Comparison of ENCODE assay signal across 8 cellular contexts in genomic region chrX:118847676-118848075, GRCh38. TPM values are rescaled to one million over a fixed set of nuclear protein-coding genes. Genes with fewer than 3 reads are reported as not detected.
DNase-seq lines count a peak whose midpoint lies in the region; ATAC-seq, FAIRE-seq and TF ChIP-seq lines count a peak whose summit lies in the region.

No MANE protein-coding gene starts in this region.

- no peak for TF ChIP-seq POLR2A in H1 (IDR thresholded peaks at IDR 0.05; ENCODE audit: control extremely low read depth in 1 of 2, low read depth in 2 of 2, low read length in 2 of 2)

- H4K8ac ChIP-seq in H1 (ENCODE audit: extremely low read depth, insufficient read depth, low read length), result no peak overlapping the region

- intact Hi-C loops in mucosa of descending colon (cut with DNase I, micrococcal nuclease), result loop anchor here (5.0 to 10.0 kb wide), 2 partner anchors 157 to 160 kb away; no protein-coding TSS in a partner anchor

- H3K79me1 ChIP-seq in H1 (ENCODE audit: low read depth, low read length), result no peaks in the 10 kb centered on the region

- H3K9me3 ChIP-seq in OCI-LY3 (ENCODE audit: insufficient read depth, low read length) (no peaks in the 10 kb centered on the region), H1 (ENCODE audit: insufficient read depth in 2 of 2, low read depth in 1 of 2, low read length in 1 of 2) (no peaks in the 10 kb centered on the region), mucosa of descending colon (no peaks in the 10 kb centered on the region)

- ATAC-seq in mucosa of descending colon, result peak; percentile 72
- ATAC-seq in HG02840 (IDR thresholded peaks at IDR 0.05; ENCODE audit: low FRiP score, unreplicated experiment), result no peak
- no peak for ATAC-seq in GM21423 (IDR thresholded peaks at IDR 0.05; ENCODE audit: unreplicated experiment)

- H3K4me2 ChIP-seq in OCI-LY3 (ENCODE audit: low read length) (no peak overlapping the region), H1 (ENCODE audit: insufficient read depth in 1 of 2, low read depth in 2 of 2, low read length in 2 of 2) (no peak overlapping the region)

- H3K27me3 ChIP-seq in OCI-LY3 (ENCODE audit: low read depth, low read length) (no peaks in the 10 kb centered on the region), H1 (replicated peaks in 1 of 4; ENCODE audit: control insufficient read depth in 3 of 4, extremely low read depth in 1 of 4, insufficient read depth in 3 of 4, low read length in 3 of 4) (no peaks in the 10 kb centered on the region)

- CTCF ChIA-PET in H1 (lab: Charles Lee; ENCODE audit: partially characterized antibody), result interaction anchor here (0.7 to 4.2 kb wide), 12 partner anchors 8 to 284 kb away, joined by 3 to 30 read pairs (median 4); no protein-coding TSS in a partner anchor

- 67% methylated on average over 1 of the region's 1 CpG; no CpG with 5 or more reads in 1 of the 2 experiments for WGBS in H1 (ENCODE audit: extremely low coverage in 1 of 2, insufficient coverage in 1 of 2, insufficient read length in 1 of 2, insufficient replicate concordance in 2 of 2, low coverage in 1 of 2, low lambda C conversion rate in 2 of 2, missing lambda C conversion rate in 1 of 2), 2 experiments

- no peak overlapping the region for H4K91ac ChIP-seq in H1 (replicated peaks; ENCODE audit: insufficient read length, low read length)

- peak; percentile 99 for FAIRE-seq in H1 (lab: Jason Lieb, UNC)

- no peaks in the 10 kb centered on the region for H3K23me2 ChIP-seq in H1 (ENCODE audit: low read depth, low read length)

- H3K36me3 ChIP-seq in OCI-LY3 (replicated peaks; ENCODE audit: low read depth, low read length), result no peaks in the 10 kb centered on the region
- no peaks in the 10 kb centered on the region for H3K36me3 ChIP-seq in H1 (ENCODE audit: control insufficient read depth in 2 of 4, insufficient read depth in 4 of 4, low read length in 3 of 4)
- H3K36me3 ChIP-seq in mucosa of descending colon (ENCODE audit: low read depth), result no peaks in the 10 kb centered on the region

- H2BK20ac ChIP-seq in H1 (ENCODE audit: low read length), result no peak overlapping the region

- H2BK15ac ChIP-seq in H1 (ENCODE audit: low read length), result no peak overlapping the region

- TF ChIP-seq CTCF in OCI-LY3 (IDR thresholded peaks at IDR 0.05; ENCODE audit: low read depth, low read length), result peak; percentile 68
- peak in 2 of 3 experiments; percentile 37 to 42; a peak in 2 of 4 replicates for TF ChIP-seq CTCF in H1 (IDR thresholded peaks at IDR 0.05; ENCODE audit: control extremely low read depth in 1 of 3, insufficient read depth in 1 of 3, low read depth in 1 of 3, low read length in 3 of 3)
- peak; percentile 9 for TF ChIP-seq CTCF in mucosa of descending colon (IDR thresholded peaks at IDR 0.05)

- no peak overlapping the region for H3K56ac ChIP-seq in H1 (replicated peaks; ENCODE audit: insufficient read length, low read depth, low read length)

- TF ChIP-seq EP300 in H1 (IDR thresholded peaks at IDR 0.05; ENCODE audit: borderline replicate concordance in 1 of 2, low read depth in 2 of 2, low read length in 2 of 2), result no peak

- no peaks in the 10 kb centered on the region for H4K20me1 ChIP-seq in OCI-LY3 (ENCODE audit: insufficient read depth, low read length)
- no peaks in the 10 kb centered on the region for H4K20me1 ChIP-seq in H1 (replicated peaks in 1 of 2; ENCODE audit: control insufficient read depth in 1 of 2, insufficient read depth in 2 of 2, low read length in 2 of 2)

- H2AFZ ChIP-seq in OCI-LY3 (ENCODE audit: low read depth, low read length), result no peak overlapping the region
- H2AFZ ChIP-seq in H1 (ENCODE audit: low read length), result no peak overlapping the region

- no peak overlapping the region for H3K23ac ChIP-seq in H1 (ENCODE audit: insufficient read length)

- H3K4me3 ChIP-seq in OCI-LY3 (ENCODE audit: low read length) (no peak overlapping the region), H1 (ENCODE audit: extremely low read depth in 1 of 4, insufficient read depth in 2 of 4, low read depth in 3 of 4, low read length in 4 of 4) (no peak overlapping the region), mucosa of descending colon (no peak overlapping the region)

- H3K18ac ChIP-seq in H1 (ENCODE audit: extremely low read depth, low read length), result no peak overlapping the region

- DNase-seq in DMS79 treated with DMSO at 0.1 percent for 48 hours (lab: John Stamatoyannopoulos, UW) (peak; percentile 25), KG1 (lab: John Stamatoyannopoulos, UW) (peak; percentile 8), H1 (ENCODE audit: low read depth in 1 of 2, low spot score in 2 of 2) (no peak), mucosa of descending colon (peak in 1 of 3 donors; percentile 19)
- DNase-seq in activated CD8-positive, alpha-beta memory T cell treated with anti-CD3 and anti-CD28 coated beads, Interleukin-2, amount 50 U/mL, for 48 hours, result no peak

- H2BK12ac ChIP-seq in H1 (ENCODE audit: low read depth, low read length), result no peak overlapping the region

- peak; percentile 74 to 76 for TF ChIP-seq RAD21 in H1 (IDR thresholded peaks at IDR 0.05 in 1 of 2, conservative IDR thresholded peaks at IDR 0.05 in 1 of 2; ENCODE audit: low read depth in 2 of 2, low read length in 2 of 2)

- H2BK120ac ChIP-seq in H1 (replicated peaks; ENCODE audit: low read depth, low read length), result no peak overlapping the region

- POLR2A ChIA-PET in H1 (lab: Charles Lee; ENCODE audit: partially characterized antibody), result no interaction called here

- no peak overlapping the region for H2BK5ac ChIP-seq in H1 (ENCODE audit: low read depth, low read length)

- no peak overlapping the region for H3K4ac ChIP-seq in H1 (replicated peaks; ENCODE audit: insufficient read length, low read depth, low read length)

- H4K5ac ChIP-seq in H1 (ENCODE audit: insufficient read length, low read depth, low read length), result no peak overlapping the region

- H3K9ac ChIP-seq in OCI-LY3 (ENCODE audit: low read length) (no peak overlapping the region), H1 (replicated peaks in 1 of 4; ENCODE audit: extremely low read depth in 1 of 4, low read depth in 3 of 4, low read length in 3 of 4) (no peak overlapping the region)

- H3K79me2 ChIP-seq in OCI-LY3 (ENCODE audit: low read length) (no peaks in the 10 kb centered on the region), H1 (ENCODE audit: control insufficient read depth in 1 of 2, insufficient read depth in 2 of 2, low read length in 2 of 2) (no peaks in the 10 kb centered on the region)

- H3K27ac ChIP-seq in OCI-LY3 (ENCODE audit: low read length) (no peak overlapping the region), H1 (ENCODE audit: low read depth, low read length) (no peak overlapping the region)

- H2AK5ac ChIP-seq in H1 (ENCODE audit: low read depth, low read length), result no peak overlapping the region

- H3K14ac ChIP-seq in H1 (ENCODE audit: insufficient read length), result no peak overlapping the region

- H3K4me1 ChIP-seq in OCI-LY3 (ENCODE audit: low read length), result peaks cover 7% of the 10 kb centered on the region; the same call in 1 of the 2 replicates
- no peaks in the 10 kb centered on the region for H3K4me1 ChIP-seq in H1 (replicated peaks in 1 of 4; ENCODE audit: control insufficient read depth in 3 of 4, insufficient read depth in 4 of 4, low read length in 3 of 4)
- H3K4me1 ChIP-seq in mucosa of descending colon (ENCODE audit: low read depth), result no peaks in the 10 kb centered on the region

TF ChIP-seq in H1, 55 proteins besides CTCF, POLR2A, EP300 and RAD21:
- TF ChIP-seq CHD2 (IDR thresholded peaks at IDR 0.05; ENCODE audit: low read length), result no peak
- no peak for TF ChIP-seq SRF (IDR thresholded peaks at IDR 0.05; ENCODE audit: low read depth, low read length)
- TF ChIP-seq PHF8 (conservative IDR thresholded peaks at IDR 0.05; ENCODE audit: low read depth, low read length), result no peak
- no peak for TF ChIP-seq JUND (IDR thresholded peaks at IDR 0.05; ENCODE audit: low read length)

RNA-seq across cellular contexts. Expression of gene ZCCHC12, which starts 24.1 kb away (rescaled TPM):
- 0.84 and 1.3 TPM in 2 replicates for total RNA-seq in H1 (2021; fragmentation: NEBNext Ultra II Directional; extraction: Animal tissue kit (Norgen Biotek cat#: 25700))
- polyA plus RNA-seq in H1 (2011; rRNA removed), result 0.71 and 0.76 TPM in 2 replicates
- 1.2 TPM for polyA plus RNA-seq in H1 (2011; cell fraction: cytosol; rRNA removed)
- polyA plus RNA-seq in H1 (2011; cell fraction: nucleus; rRNA removed), result 0.90 TPM
- polyA plus RNA-seq in H1 (2012, experiment 1 of 2), result 1.2 to 1.7 TPM (median 1.5 TPM) in 4 replicates
- polyA plus RNA-seq in H1 (2012, experiment 2 of 2), result 0.71 TPM
- polyA plus RNA-seq in H1 (2013, experiment 1 of 2), result 0.45 TPM
- 0.39 TPM for polyA plus RNA-seq in H1 (2013, experiment 2 of 2)
- polyA minus RNA-seq in H1 (2011; rRNA and poly(A)+ RNA removed), result 0.98 and 1.2 TPM in 2 replicates
- not detected for polyA minus RNA-seq in H1 (2011; cell fraction: cytosol; rRNA and poly(A)+ RNA removed)
- polyA minus RNA-seq in H1 (2011; cell fraction: nucleus; rRNA and poly(A)+ RNA removed), result 0.60 TPM
- 1 to 10 TPM in 1 of 3 donors, under 1 TPM in 1, not detected in 1; 0.22 to 1.9 TPM for total RNA-seq in mucosa of descending colon

Comparison
In these comparisons a context has a peak if more than half of its experiments do, and no peak if none do; other contexts are left out.
1. DNase-seq: peak in DMS79 treated with DMSO at 0.1 percent for 48 hours (single experiment) and KG1 (single experiment); none in H1 (0 of 2) and activated CD8-positive, alpha-beta memory T cell treated with anti-CD3 and anti-CD28 coated beads, Interleukin-2, amount 50 U/mL, for 48 hours (single experiment).
2. CTCF ChIP-seq: peak in every context shown above with its lines; median percentile 68 in OCI-LY3; 40 in H1; 9 in mucosa of descending colon.